11 cellular contexts compared by ENCODE assay signal in the genomic region with DNA sequence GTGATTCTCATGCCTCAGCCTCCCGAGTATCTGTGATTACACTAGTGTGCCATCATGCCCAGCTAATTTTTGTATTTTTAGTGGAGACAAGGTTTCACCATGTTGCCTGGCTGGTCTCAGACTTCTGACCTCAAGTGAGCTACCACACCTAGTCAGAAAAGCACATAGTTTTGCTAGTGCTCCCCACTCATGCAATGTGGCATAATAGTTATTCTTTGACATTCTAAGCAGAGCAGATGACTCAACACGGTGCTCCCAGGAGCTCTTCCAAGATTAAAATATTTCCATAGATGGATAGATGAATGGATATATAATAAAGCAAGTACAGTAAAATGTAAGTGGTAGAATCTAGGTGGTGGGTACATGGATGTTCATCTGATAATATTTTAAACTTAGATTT.
"Had no signal": no experiment of that assay in that cellular context is flagged by ENCODE, and none has a peak within 500 bp of the region (broad histone marks: within the 10 kb centered on the region; RNA-seq: fewer than 3 reads in every experiment).

No MANE protein-coding gene starts in this region.

- H3K27ac Mint-ChIP-seq: activated CD8-positive, alpha-beta T cell treated with anti-CD3 and anti-CD28 coated beads, Interleukin-2, amount 10 ng/mL, durations not matched to agents 7 days and 5 days; activated naive CD8-positive, alpha-beta T cell treated with anti-CD3 and anti-CD28 coated beads, Interleukin-2, amount 50 U/mL, for 24 hours; neural progenitor cell; T-cell had no signal

- H3K4me3 ChIP-seq: body of pancreas, gastroesophageal sphincter, neural progenitor cell, ovary, stomach had no signal

- H3K4me3 Mint-ChIP-seq: activated CD8-positive, alpha-beta T cell treated with anti-CD3 and anti-CD28 coated beads, Interleukin-2, amount 10 ng/mL, durations not matched to agents 7 days and 5 days; activated naive CD8-positive, alpha-beta T cell treated with anti-CD3 and anti-CD28 coated beads, Interleukin-2, amount 50 U/mL, for 24 hours; neural progenitor cell; T-cell had no signal

- H3K27me3 Mint-ChIP-seq: activated naive CD8-positive, alpha-beta T cell treated with anti-CD3 and anti-CD28 coated beads, Interleukin-2, amount 50 U/mL, for 24 hours; T-cell had no signal

- DNase-seq: activated CD8-positive, alpha-beta T cell treated with anti-CD3 and anti-CD28 coated beads, Interleukin-2, amount 10 ng/mL, durations not matched to agents 7 days and 5 days; activated naive CD4-positive, alpha-beta T cell treated with Interleukin-2 at 50 U/mL for 16 hours; activated naive CD8-positive, alpha-beta T cell treated with anti-CD3 and anti-CD28 coated beads, Interleukin-2, amount 50 U/mL, for 24 hours; body of pancreas; left ventricle myocardium superior; mesendoderm; ovary; stomach; T-cell had no signal

- H3K9me3 Mint-ChIP-seq: neural progenitor cell, T-cell had no signal

- H3K36me3 Mint-ChIP-seq: neural progenitor cell, T-cell had no signal
